Comparison of ENCODE assay signal across 10 cellular contexts in genomic region chr19:702847-703246, GRCh38. TPM values are rescaled to one million over a fixed set of nuclear protein-coding genes. Genes with fewer than 3 reads are reported as not detected.
A peak's percentile ranks its signal among the peaks of the same experiment; 100 is the strongest.
DNase-seq lines count a peak whose midpoint lies in the region; ATAC-seq and TF ChIP-seq lines count a peak whose summit lies in the region.
"Not testable (repeated sequence)": the region's sequence is repeated elsewhere in the genome, so short reads cannot be mapped to it uniquely, and the experiment has no call there.
"Had no signal": no experiment of that assay in that cellular context is flagged by ENCODE, and none has a peak within 500 bp of the region (broad histone marks: within the 10 kb centered on the region; RNA-seq: fewer than 3 reads in every experiment).

No MANE protein-coding gene starts in this region.

- not testable (repeated sequence) for H3K36me3 Mint-ChIP-seq in T-helper 2 cell treated with Interferon-gamma antibody and Interleukin-4, amounts not matched to agents 5 μg/mL and 100 μg/mL, for 36 hours (ENCODE audit: low read depth); activated naive CD8-positive, alpha-beta T cell; endothelial cell (ENCODE audit: low read depth, unreplicated experiment); naive thymus-derived CD4-positive, alpha-beta T cell

- peak overlapping the region; percentile 42 for H3K4me2 ChIP-seq in DOHH2 (ENCODE audit: low read length)

- not testable (repeated sequence) for H3K9me3 ChIP-seq in DOHH2 (ENCODE audit: control insufficient read depth, insufficient read depth, low read length); HUES6 (ENCODE audit: control insufficient read depth, insufficient read depth, low read depth, low read length); naive thymus-derived CD4-positive, alpha-beta T cell (ENCODE audit: control insufficient read depth in 2 of 3, low read length in 3 of 3); neutrophil

- not testable (repeated sequence) for H3K9me3 Mint-ChIP-seq in T-helper 2 cell treated with Interferon-gamma antibody and Interleukin-4, amounts not matched to agents 5 μg/mL and 100 μg/mL, for 36 hours; activated naive CD8-positive, alpha-beta T cell (ENCODE audit: low read depth); endothelial cell (ENCODE audit: unreplicated experiment); naive thymus-derived CD4-positive, alpha-beta T cell

- not testable (repeated sequence) for H4K20me1 ChIP-seq in DOHH2 (ENCODE audit: control insufficient read depth, insufficient read depth, low read depth, low read length)

- not testable (repeated sequence) for H3K36me3 ChIP-seq in DOHH2 (ENCODE audit: control insufficient read depth, low read length); HUES6 (ENCODE audit: control insufficient read depth, insufficient read depth, low read length); naive thymus-derived CD4-positive, alpha-beta T cell (ENCODE audit: control insufficient read depth in 2 of 3, insufficient read depth in 3 of 3, low read length in 3 of 3); neutrophil

- POLR2A ChIA-PET in naive thymus-derived CD4-positive, alpha-beta T cell (lab: Charles Lee) = not testable (repeated sequence)

- not testable (repeated sequence) for H3K9me2 ChIP-seq in DOHH2 (replicated peaks; ENCODE audit: control insufficient read depth, low read length)

- H3K27ac ChIP-seq in DOHH2 (ENCODE audit: low read depth, low read length); HUES6 (ENCODE audit: low read depth, low read length); naive thymus-derived CD4-positive, alpha-beta T cell (ENCODE audit: low read depth, low read length): not testable (repeated sequence)
- H3K27ac ChIP-seq in neutrophil = peak overlapping the region; percentile 77

- intact Hi-C loops in naive thymus-derived CD4-positive, alpha-beta T cell (cut with micrococcal nuclease) = loop anchor here in 1 of 2 donors (1.0 kb wide), 1 partner anchor 23 kb away; no protein-coding TSS in a partner anchor

- not testable (repeated sequence) for H3K4me1 Mint-ChIP-seq in T-helper 2 cell treated with Interferon-gamma antibody and Interleukin-4, amounts not matched to agents 5 μg/mL and 100 μg/mL, for 36 hours (ENCODE audit: low read depth); endothelial cell (ENCODE audit: unreplicated experiment)
- peaks cover 10% of the 10 kb centered on the region for H3K4me1 Mint-ChIP-seq in activated naive CD8-positive, alpha-beta T cell (ENCODE audit: low read depth)
- peaks cover 0 to 19% (median 11%) of the 10 kb centered on the region in 7 donors for H3K4me1 Mint-ChIP-seq in naive thymus-derived CD4-positive, alpha-beta T cell

- not testable (repeated sequence) for H3K27me3 ChIP-seq in DOHH2 (ENCODE audit: control insufficient read depth, low read length); HUES6 (ENCODE audit: control insufficient read depth, insufficient read depth, low read length); naive thymus-derived CD4-positive, alpha-beta T cell (ENCODE audit: control insufficient read depth in 2 of 2, insufficient read depth in 2 of 2, low read length in 2 of 2)
- peaks cover 11% of the 10 kb centered on the region for H3K27me3 ChIP-seq in neutrophil

- H3K4me3 ChIP-seq in DOHH2 (ENCODE audit: low read length) (peak overlapping the region; percentile 52), HUES6 (ENCODE audit: low read depth, low read length) (peak overlapping the region; percentile 51; the same call in 1 of the 2 replicates), neutrophil (ENCODE audit: low read depth in 1 of 2, low read length in 1 of 2) (peak overlapping the region; percentile 60)
- H3K4me3 ChIP-seq in naive thymus-derived CD4-positive, alpha-beta T cell (ENCODE audit: low read length) = not testable (repeated sequence)

- CTCF ChIA-PET in naive thymus-derived CD4-positive, alpha-beta T cell (lab: Charles Lee) = not testable (repeated sequence)

- not testable (repeated sequence) for H3F3A ChIP-seq in DOHH2 (ENCODE audit: control insufficient read depth, insufficient read depth)

- H3K4me3 Mint-ChIP-seq in T-helper 2 cell treated with Interferon-gamma antibody and Interleukin-4, amounts not matched to agents 5 μg/mL and 100 μg/mL, for 36 hours = peak overlapping the region; percentile 36
- H3K4me3 Mint-ChIP-seq in activated naive CD8-positive, alpha-beta T cell = peak overlapping the region; percentile 38
- H3K4me3 Mint-ChIP-seq in endothelial cell (ENCODE audit: unreplicated experiment) = not testable (repeated sequence)
- H3K4me3 Mint-ChIP-seq in naive thymus-derived CD4-positive, alpha-beta T cell = peak overlapping the region in 8 of 10 donors; percentile 3 to 79 (median 43)

- not testable (repeated sequence) for ATAC-seq in naive thymus-derived CD4-positive, alpha-beta T cell

- not testable (repeated sequence) for TF ChIP-seq CTCF in DOHH2 (IDR thresholded peaks at IDR 0.05; ENCODE audit: low read depth, low read length, poor library complexity, severe bottlenecking); endothelial cell (IDR thresholded peaks at IDR 0.05; ENCODE audit: unreplicated experiment); neutrophil (IDR thresholded peaks at IDR 0.05)

- H3K9ac ChIP-seq in HUES6 (ENCODE audit: low read length) = not testable (repeated sequence)

- not testable (repeated sequence) for H3K27ac Mint-ChIP-seq in T-helper 2 cell treated with Interferon-gamma antibody and Interleukin-4, amounts not matched to agents 5 μg/mL and 100 μg/mL, for 36 hours; activated naive CD8-positive, alpha-beta T cell
- H3K27ac Mint-ChIP-seq in endothelial cell (ENCODE audit: unreplicated experiment) = peak overlapping the region; percentile 70
- peak overlapping the region in 1 of 9 donors; percentile 13 for H3K27ac Mint-ChIP-seq in naive thymus-derived CD4-positive, alpha-beta T cell

- peaks cover 11% of the 10 kb centered on the region for H3K4me1 ChIP-seq in DOHH2 (ENCODE audit: control insufficient read depth, low read length)
- H3K4me1 ChIP-seq in HUES6 (ENCODE audit: control insufficient read depth, insufficient read depth, low read length); naive thymus-derived CD4-positive, alpha-beta T cell (ENCODE audit: control insufficient read depth in 2 of 2, insufficient read depth in 2 of 2, low read length in 2 of 2): not testable (repeated sequence)
- peaks cover 30 to 41% of the 10 kb centered on the region in 2 experiments for H3K4me1 ChIP-seq in neutrophil (ENCODE audit: control insufficient read depth in 1 of 2, insufficient read depth in 1 of 2, low read depth in 1 of 2, low read length in 1 of 2)

- not testable (repeated sequence) for H3K79me2 ChIP-seq in DOHH2 (ENCODE audit: control insufficient read depth, low read length)

- peaks cover 15% of the 10 kb centered on the region for H3K27me3 Mint-ChIP-seq in T-helper 2 cell treated with Interferon-gamma antibody and Interleukin-4, amounts not matched to agents 5 μg/mL and 100 μg/mL, for 36 hours (ENCODE audit: low read depth)
- not testable (repeated sequence) for H3K27me3 Mint-ChIP-seq in activated naive CD8-positive, alpha-beta T cell; endothelial cell (ENCODE audit: unreplicated experiment)
- H3K27me3 Mint-ChIP-seq in naive thymus-derived CD4-positive, alpha-beta T cell = peaks cover 4 to 24% (median 9%) of the 10 kb centered on the region in 5 donors

- not testable (repeated sequence) for DNase-seq in T-helper 2 cell treated with Interferon-gamma antibody and Interleukin-4, amounts not matched to agents 5 μg/mL and 100 μg/mL, for 36 hours (ENCODE audit: low spot score); endothelial cell (ENCODE audit: low spot score); naive thymus-derived CD4-positive, alpha-beta T cell

RNA-seq across cellular contexts. Expression of gene PALM, which starts 5.9 kb away (rescaled TPM):
- total RNA-seq in endothelial cell (ENCODE audit: unreplicated experiment) = 42.0 TPM
- 1 to 10 TPM in 1 of 5 experiments, not detected in 4; 1.0 TPM for total RNA-seq in naive thymus-derived CD4-positive, alpha-beta T cell
- not detected for polyA plus RNA-seq in naive thymus-derived CD4-positive, alpha-beta T cell

RNA-seq across cellular contexts. Expression of gene PRSS57, which starts 7.6 kb away (rescaled TPM):
- total RNA-seq in endothelial cell (ENCODE audit: unreplicated experiment) = not detected
- total RNA-seq in naive thymus-derived CD4-positive, alpha-beta T cell = 1 to 10 TPM in 1 of 5 experiments, under 1 TPM in 1, not detected in 3; 0.27 to 2.1 TPM
- not detected for polyA plus RNA-seq in naive thymus-derived CD4-positive, alpha-beta T cell
- total RNA-seq: A673, GM23248, IMR-90 had no signal
- polyA plus RNA-seq: GM23248, IMR-90 had no signal

RNA-seq across cellular contexts. Expression of gene FSTL3, which starts 26.7 kb away (rescaled TPM):
- 6.5 TPM for total RNA-seq in endothelial cell (ENCODE audit: unreplicated experiment)
- total RNA-seq in naive thymus-derived CD4-positive, alpha-beta T cell = 1 to 10 TPM; 3.1 to 6.4 (median 5.0) TPM
- polyA plus RNA-seq in naive thymus-derived CD4-positive, alpha-beta T cell = 1 to 10 TPM; 2.7 to 2.8 TPM

RNA-seq across cellular contexts. Expression of gene RNF126, which starts 39.8 kb away (rescaled TPM):
- total RNA-seq in endothelial cell (ENCODE audit: unreplicated experiment) = 41.7 TPM
- total RNA-seq in naive thymus-derived CD4-positive, alpha-beta T cell = 100 to 1,000 TPM in 3 of 5 experiments, 10 to 100 TPM in 2; 75.1 to 110 (median 101) TPM
- polyA plus RNA-seq in naive thymus-derived CD4-positive, alpha-beta T cell = 10 to 100 TPM; 55.3 to 70.3 TPM

RNA-seq across cellular contexts. Expression of gene MISP, which starts 48.1 kb away (rescaled TPM):
- not detected for total RNA-seq in endothelial cell (ENCODE audit: unreplicated experiment)
- total RNA-seq in naive thymus-derived CD4-positive, alpha-beta T cell = not detected
- not detected for polyA plus RNA-seq in naive thymus-derived CD4-positive, alpha-beta T cell
- total RNA-seq: GM23248, IMR-90 had no signal
- polyA plus RNA-seq: GM23248, IMR-90 had no signal

Comparison
In these comparisons a context has a peak if more than half of its experiments do, and no peak if none do; other contexts are left out.
1. RNA of gene PALM, which starts 5.9 kb away (total RNA-seq): 42.0 TPM in endothelial cell (single experiment); 1.0 TPM in naive thymus-derived CD4-positive, alpha-beta T cell; every median in the first group is over 10 times any median in the second.